ENCODE assay signal across 1 cellular context in the genomic region with DNA sequence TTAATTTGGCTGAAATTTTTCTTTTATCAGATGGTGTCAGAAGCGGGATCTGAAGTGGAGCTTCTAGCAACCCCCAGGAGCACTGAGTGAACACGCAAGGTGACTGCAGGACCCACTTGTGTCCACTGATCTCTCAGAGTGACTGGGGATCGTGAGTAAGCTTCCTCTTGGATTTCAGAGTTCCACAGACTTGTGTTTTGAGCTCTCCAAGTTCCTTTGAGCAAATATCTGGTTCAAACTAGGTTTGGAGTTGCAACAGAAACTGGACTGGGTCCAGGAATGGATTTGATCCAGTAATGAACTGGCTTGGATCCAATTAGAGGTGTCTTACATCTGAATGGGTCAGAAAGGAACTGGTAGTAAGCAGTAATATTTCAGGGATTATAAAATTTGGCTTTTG.
TF ChIP-seq lines count a peak whose summit lies in the region.

No MANE protein-coding gene starts in this region.

TF ChIP-seq in K562, 482 proteins besides CTCF, POLR2A, EP300 and RAD21:
- TF ChIP-seq ZNF174 (CRISPR knock-in tag; IDR thresholded peaks at IDR 0.05), result no peak
- no peak for TF ChIP-seq ZNF197 (CRISPR knock-in tag; IDR thresholded peaks at IDR 0.05; ENCODE audit: low read depth)
- no peak for TF ChIP-seq MYC (IDR thresholded peaks at IDR 0.05; ENCODE audit: low read depth, low read length)
- no peak for TF ChIP-seq MYC (CRISPR knock-in tag; IDR thresholded peaks at IDR 0.05; ENCODE audit: borderline replicate concordance, low read depth)
- peak; percentile 50 for TF ChIP-seq NFIC (IDR thresholded peaks at IDR 0.05)
- TF ChIP-seq NR1H2 (CRISPR knock-in tag; IDR thresholded peaks at IDR 0.05), result no peak
TF ChIP-seq in K562: peak in this region for 1.
